ENCODE assay signal across 18 cellular contexts in genomic region chr12:2309647-2310046, GRCh38.
"Had no signal": no experiment of that assay in that cellular context is flagged by ENCODE, and none has a peak within 500 bp of the region (broad histone marks: within the 10 kb centered on the region; RNA-seq: fewer than 3 reads in every experiment).

No MANE protein-coding gene starts in this region.

- DNase-seq: activated CD4-positive, alpha-beta T cell treated with anti-CD3 and anti-CD28 coated beads, Interleukin-2, amount 50 U/mL, for 1 hour; activated CD8-positive, alpha-beta memory T cell treated with anti-CD3 and anti-CD28 coated beads for 24 hours; activated naive CD8-positive, alpha-beta T cell treated with anti-CD3 and anti-CD28 coated beads, Interleukin-2, amount 10 ng/mL, durations not matched to agents 7 days and 5 days; brain microvascular endothelial cell; cortex of kidney; effector CD4-positive, alpha-beta T cell; foreskin keratinocyte; head of caudate nucleus; kidney glomerular epithelial cell; left ventricle myocardium superior; mesenchymal stem cell; nephron progenitor cell; psoas muscle; stimulated activated CD4-positive, alpha-beta T cell treated with anti-CD3 and anti-CD28 coated beads, Interleukin-12 subunit alpha, Interleukin-12 subunit beta, amount 100 ng/mL, for 4 hours had no signal

- H3K4me1 ChIP-seq: foreskin keratinocyte, psoas muscle had no signal

- H3K9me3 Mint-ChIP-seq: activated naive CD8-positive, alpha-beta T cell treated with anti-CD3 and anti-CD28 coated beads, Interleukin-2, amount 10 ng/mL, durations not matched to agents 7 days and 5 days; activated T-helper 1 cell treated with anti-CD3 and anti-CD28 coated beads, Interleukin-12 subunit alpha, Interleukin-12 subunit beta, Interleukin-2, Interleukin-4 antibody, amounts not matched to agents 30 ng/mL and 10 ng/mL and 1 ng/mL, durations not matched to agents 14 hours and 24 hours and 36 hours; stimulated activated effector memory CD8-positive, alpha-beta T cell treated with anti-CD3 and anti-CD28 coated beads, Interleukin-12 subunit alpha, Interleukin-12 subunit beta, amount 100 ng/mL, for 72 hours; T-helper 2 cell treated with Interferon-gamma antibody and Interleukin-4, amounts not matched to agents 5 μg/mL and 100 μg/mL, for 36 hours had no signal

- H3K4me3 ChIP-seq: psoas muscle had no signal

- H3K36me3 Mint-ChIP-seq: activated naive CD8-positive, alpha-beta T cell treated with anti-CD3 and anti-CD28 coated beads, Interleukin-2, amount 10 ng/mL, durations not matched to agents 7 days and 5 days; stimulated activated effector memory CD8-positive, alpha-beta T cell treated with anti-CD3 and anti-CD28 coated beads, Interleukin-12 subunit alpha, Interleukin-12 subunit beta, amount 100 ng/mL, for 72 hours had no signal

- H3K27me3 ChIP-seq: brain microvascular endothelial cell, foreskin keratinocyte had no signal

- H3K27ac ChIP-seq: brain microvascular endothelial cell, foreskin keratinocyte, psoas muscle had no signal

- ATAC-seq: activated CD4-positive, CD25-positive, alpha-beta regulatory T cell treated with anti-CD3 and anti-CD28 coated beads, Interleukin-2, amount 50 U/mL, for 24 hours; foreskin keratinocyte; left ventricle myocardium superior; psoas muscle; stimulated activated effector memory CD8-positive, alpha-beta T cell treated with anti-CD3 and anti-CD28 coated beads, Interleukin-12 subunit alpha, Interleukin-12 subunit beta, amount 100 ng/mL, for 72 hours had no signal

- H3K36me3 ChIP-seq: brain microvascular endothelial cell had no signal

- H3K27ac Mint-ChIP-seq: activated naive CD8-positive, alpha-beta T cell treated with anti-CD3 and anti-CD28 coated beads, Interleukin-2, amount 10 ng/mL, durations not matched to agents 7 days and 5 days; activated T-helper 1 cell treated with anti-CD3 and anti-CD28 coated beads, Interleukin-12 subunit alpha, Interleukin-12 subunit beta, Interleukin-2, Interleukin-4 antibody, amounts not matched to agents 30 ng/mL and 10 ng/mL and 1 ng/mL, durations not matched to agents 14 hours and 24 hours and 36 hours; nephron progenitor cell; stimulated activated effector memory CD8-positive, alpha-beta T cell treated with anti-CD3 and anti-CD28 coated beads, Interleukin-12 subunit alpha, Interleukin-12 subunit beta, amount 100 ng/mL, for 72 hours; T-helper 2 cell treated with Interferon-gamma antibody and Interleukin-4, amounts not matched to agents 5 μg/mL and 100 μg/mL, for 36 hours had no signal

- H3K4me1 Mint-ChIP-seq: stimulated activated effector memory CD8-positive, alpha-beta T cell treated with anti-CD3 and anti-CD28 coated beads, Interleukin-12 subunit alpha, Interleukin-12 subunit beta, amount 100 ng/mL, for 72 hours had no signal

- H3K27me3 Mint-ChIP-seq: activated naive CD8-positive, alpha-beta T cell treated with anti-CD3 and anti-CD28 coated beads, Interleukin-2, amount 10 ng/mL, durations not matched to agents 7 days and 5 days had no signal

- H3K4me3 Mint-ChIP-seq: activated naive CD8-positive, alpha-beta T cell treated with anti-CD3 and anti-CD28 coated beads, Interleukin-2, amount 10 ng/mL, durations not matched to agents 7 days and 5 days; activated T-helper 1 cell treated with anti-CD3 and anti-CD28 coated beads, Interleukin-12 subunit alpha, Interleukin-12 subunit beta, Interleukin-2, Interleukin-4 antibody, amounts not matched to agents 30 ng/mL and 10 ng/mL and 1 ng/mL, durations not matched to agents 14 hours and 24 hours and 36 hours; nephron progenitor cell; stimulated activated effector memory CD8-positive, alpha-beta T cell treated with anti-CD3 and anti-CD28 coated beads, Interleukin-12 subunit alpha, Interleukin-12 subunit beta, amount 100 ng/mL, for 72 hours; T-helper 2 cell treated with Interferon-gamma antibody and Interleukin-4, amounts not matched to agents 5 μg/mL and 100 μg/mL, for 36 hours had no signal
